ENCODE assay signal across 1 cellular context in genomic region chr3:194135806-194136518, GRCh38.
TF ChIP-seq lines count a peak whose summit lies in the region.

A gene with protein sequence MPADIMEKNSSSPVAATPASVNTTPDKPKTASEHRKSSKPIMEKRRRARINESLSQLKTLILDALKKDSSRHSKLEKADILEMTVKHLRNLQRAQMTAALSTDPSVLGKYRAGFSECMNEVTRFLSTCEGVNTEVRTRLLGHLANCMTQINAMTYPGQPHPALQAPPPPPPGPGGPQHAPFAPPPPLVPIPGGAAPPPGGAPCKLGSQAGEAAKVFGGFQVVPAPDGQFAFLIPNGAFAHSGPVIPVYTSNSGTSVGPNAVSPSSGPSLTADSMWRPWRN (plus strand): TSS chr3:194136148. CDS start chr3:194136381, 233 bp downstream.

TF ChIP-seq in K562, 482 proteins besides CTCF, POLR2A, EP300 and RAD21 (continued from another document and continues in another):
- TF ChIP-seq, protein P1, sequence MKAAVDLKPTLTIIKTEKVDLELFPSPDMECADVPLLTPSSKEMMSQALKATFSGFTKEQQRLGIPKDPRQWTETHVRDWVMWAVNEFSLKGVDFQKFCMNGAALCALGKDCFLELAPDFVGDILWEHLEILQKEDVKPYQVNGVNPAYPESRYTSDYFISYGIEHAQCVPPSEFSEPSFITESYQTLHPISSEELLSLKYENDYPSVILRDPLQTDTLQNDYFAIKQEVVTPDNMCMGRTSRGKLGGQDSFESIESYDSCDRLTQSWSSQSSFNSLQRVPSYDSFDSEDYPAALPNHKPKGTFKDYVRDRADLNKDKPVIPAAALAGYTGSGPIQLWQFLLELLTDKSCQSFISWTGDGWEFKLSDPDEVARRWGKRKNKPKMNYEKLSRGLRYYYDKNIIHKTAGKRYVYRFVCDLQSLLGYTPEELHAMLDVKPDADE (conservative IDR thresholded peaks at IDR 0.05; ENCODE audit: control insufficient read depth, low read depth, low read length), result peak; percentile 70; the same call in 1 of the 2 replicates
- TF ChIP-seq SOX6 (IDR thresholded peaks at IDR 0.05) (peak; percentile 76), ZNF77 (CRISPR knock-in tag; IDR thresholded peaks at IDR 0.05) (no peak), KAT2B (IDR thresholded peaks at IDR 0.05; ENCODE audit: low read depth, low read length) (no peak), TRIM24 (IDR thresholded peaks at IDR 0.05) (no peak), POLR3A (IDR thresholded peaks at IDR 0.05; ENCODE audit: borderline replicate concordance, extremely low read depth, insufficient read depth, insufficient read length) (no peak), DDX20 (tag; IDR thresholded peaks at IDR 0.05; ENCODE audit: low read depth) (no peak), ZNF695 (CRISPR knock-in tag; IDR thresholded peaks at IDR 0.05) (no peak), CBFB (CRISPR knock-in tag; IDR thresholded peaks at IDR 0.05) (no peak), CTCFL (IDR thresholded peaks at IDR 0.05; ENCODE audit: borderline replicate concordance, insufficient read depth, low read depth, low read length, poor library complexity, severe bottlenecking) (no peak), NCOR1 (IDR thresholded peaks at IDR 0.05) (peak; percentile 71), MGA (IDR thresholded peaks at IDR 0.05) (peak; percentile 88), HDAC6 (IDR thresholded peaks at IDR 0.05; ENCODE audit: low read depth, low read length) (no peak), HEY1 (CRISPR knock-in tag; IDR thresholded peaks at IDR 0.05; ENCODE audit: borderline replicate concordance) (0 out of 2 replicates have a peak, but pooled peaks have one; percentile 54), STAG1 (CRISPR knock-in tag; IDR thresholded peaks at IDR 0.05; ENCODE audit: borderline replicate concordance) (no peak), GTF2E2 (tag; IDR thresholded peaks at IDR 0.05) (peak; percentile 93), CHCHD3 (CRISPR knock-in tag; IDR thresholded peaks at IDR 0.05) (no peak), GATAD2B (IDR thresholded peaks at IDR 0.05; ENCODE audit: borderline replicate concordance) (no peak; the same call in 1 of the 2 replicates), SRF (CRISPR knock-in tag; IDR thresholded peaks at IDR 0.05) (no peak; a peak in 1 of 4 replicates), RBM39 (optimal IDR thresholded peaks at IDR 0.05; ENCODE audit: low read depth, low read length) (no peak), ZNF316 (IDR thresholded peaks at IDR 0.05) (no peak), ZC3H11A (IDR thresholded peaks at IDR 0.05; ENCODE audit: low read depth, low read length) (no peak), MAZ (CRISPR knock-in tag; conservative IDR thresholded peaks at IDR 0.05 in 1 of 2, IDR thresholded peaks at IDR 0.05 in 1 of 2) (peak in 1 of 2 experiments; percentile 73; a peak in 2 of 4 replicates)
- TF ChIP-seq, protein P2, sequence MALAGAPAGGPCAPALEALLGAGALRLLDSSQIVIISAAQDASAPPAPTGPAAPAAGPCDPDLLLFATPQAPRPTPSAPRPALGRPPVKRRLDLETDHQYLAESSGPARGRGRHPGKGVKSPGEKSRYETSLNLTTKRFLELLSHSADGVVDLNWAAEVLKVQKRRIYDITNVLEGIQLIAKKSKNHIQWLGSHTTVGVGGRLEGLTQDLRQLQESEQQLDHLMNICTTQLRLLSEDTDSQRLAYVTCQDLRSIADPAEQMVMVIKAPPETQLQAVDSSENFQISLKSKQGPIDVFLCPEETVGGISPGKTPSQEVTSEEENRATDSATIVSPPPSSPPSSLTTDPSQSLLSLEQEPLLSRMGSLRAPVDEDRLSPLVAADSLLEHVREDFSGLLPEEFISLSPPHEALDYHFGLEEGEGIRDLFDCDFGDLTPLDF (CRISPR knock-in tag; IDR thresholded peaks at IDR 0.05), result no peak; the same call in 1 of the 2 replicates
- TF ChIP-seq, protein P3, sequence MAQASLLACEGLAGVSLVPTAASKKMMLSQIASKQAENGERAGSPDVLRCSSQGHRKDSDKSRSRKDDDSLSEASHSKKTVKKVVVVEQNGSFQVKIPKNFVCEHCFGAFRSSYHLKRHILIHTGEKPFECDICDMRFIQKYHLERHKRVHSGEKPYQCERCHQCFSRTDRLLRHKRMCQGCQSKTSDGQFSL (CRISPR knock-in tag; IDR thresholded peaks at IDR 0.05), result 0 out of 2 replicates have a peak, but pooled peaks have one; percentile 39
- TF ChIP-seq, protein P3 (tag; IDR thresholded peaks at IDR 0.05), result peak in 1 of 2 experiments; percentile 26; a peak in 1 of 4 replicates
- TF ChIP-seq, protein P4, sequence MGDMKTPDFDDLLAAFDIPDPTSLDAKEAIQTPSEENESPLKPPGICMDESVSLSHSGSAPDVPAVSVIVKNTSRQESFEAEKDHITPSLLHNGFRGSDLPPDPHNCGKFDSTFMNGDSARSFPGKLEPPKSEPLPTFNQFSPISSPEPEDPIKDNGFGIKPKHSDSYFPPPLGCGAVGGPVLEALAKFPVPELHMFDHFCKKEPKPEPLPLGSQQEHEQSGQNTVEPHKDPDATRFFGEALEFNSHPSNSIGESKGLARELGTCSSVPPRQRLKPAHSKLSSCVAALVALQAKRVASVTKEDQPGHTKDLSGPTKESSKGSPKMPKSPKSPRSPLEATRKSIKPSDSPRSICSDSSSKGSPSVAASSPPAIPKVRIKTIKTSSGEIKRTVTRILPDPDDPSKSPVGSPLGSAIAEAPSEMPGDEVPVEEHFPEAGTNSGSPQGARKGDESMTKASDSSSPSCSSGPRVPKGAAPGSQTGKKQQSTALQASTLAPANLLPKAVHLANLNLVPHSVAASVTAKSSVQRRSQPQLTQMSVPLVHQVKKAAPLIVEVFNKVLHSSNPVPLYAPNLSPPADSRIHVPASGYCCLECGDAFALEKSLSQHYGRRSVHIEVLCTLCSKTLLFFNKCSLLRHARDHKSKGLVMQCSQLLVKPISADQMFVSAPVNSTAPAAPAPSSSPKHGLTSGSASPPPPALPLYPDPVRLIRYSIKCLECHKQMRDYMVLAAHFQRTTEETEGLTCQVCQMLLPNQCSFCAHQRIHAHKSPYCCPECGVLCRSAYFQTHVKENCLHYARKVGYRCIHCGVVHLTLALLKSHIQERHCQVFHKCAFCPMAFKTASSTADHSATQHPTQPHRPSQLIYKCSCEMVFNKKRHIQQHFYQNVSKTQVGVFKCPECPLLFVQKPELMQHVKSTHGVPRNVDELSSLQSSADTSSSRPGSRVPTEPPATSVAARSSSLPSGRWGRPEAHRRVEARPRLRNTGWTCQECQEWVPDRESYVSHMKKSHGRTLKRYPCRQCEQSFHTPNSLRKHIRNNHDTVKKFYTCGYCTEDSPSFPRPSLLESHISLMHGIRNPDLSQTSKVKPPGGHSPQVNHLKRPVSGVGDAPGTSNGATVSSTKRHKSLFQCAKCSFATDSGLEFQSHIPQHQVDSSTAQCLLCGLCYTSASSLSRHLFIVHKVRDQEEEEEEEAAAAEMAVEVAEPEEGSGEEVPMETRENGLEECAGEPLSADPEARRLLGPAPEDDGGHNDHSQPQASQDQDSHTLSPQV (IDR thresholded peaks at IDR 0.05), result peak; percentile 67; the same call in 1 of the 2 replicates
- TF ChIP-seq, protein P5, sequence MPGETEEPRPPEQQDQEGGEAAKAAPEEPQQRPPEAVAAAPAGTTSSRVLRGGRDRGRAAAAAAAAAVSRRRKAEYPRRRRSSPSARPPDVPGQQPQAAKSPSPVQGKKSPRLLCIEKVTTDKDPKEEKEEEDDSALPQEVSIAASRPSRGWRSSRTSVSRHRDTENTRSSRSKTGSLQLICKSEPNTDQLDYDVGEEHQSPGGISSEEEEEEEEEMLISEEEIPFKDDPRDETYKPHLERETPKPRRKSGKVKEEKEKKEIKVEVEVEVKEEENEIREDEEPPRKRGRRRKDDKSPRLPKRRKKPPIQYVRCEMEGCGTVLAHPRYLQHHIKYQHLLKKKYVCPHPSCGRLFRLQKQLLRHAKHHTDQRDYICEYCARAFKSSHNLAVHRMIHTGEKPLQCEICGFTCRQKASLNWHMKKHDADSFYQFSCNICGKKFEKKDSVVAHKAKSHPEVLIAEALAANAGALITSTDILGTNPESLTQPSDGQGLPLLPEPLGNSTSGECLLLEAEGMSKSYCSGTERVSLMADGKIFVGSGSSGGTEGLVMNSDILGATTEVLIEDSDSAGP (CRISPR knock-in tag; IDR thresholded peaks at IDR 0.05), result 0 out of 2 replicates have a peak, but pooled peaks have one; percentile 46
